In genomic region chr2:219001577-219002394, GRCh38 we compare ENCODE assay signal across 1 cellular context.
TF ChIP-seq lines count a peak whose summit lies in the region.

No MANE protein-coding gene starts in this region.

TF ChIP-seq in HepG2, 621 proteins besides CTCF, POLR2A, EP300 and RAD21 (continued from another document and continues in another):
- TF ChIP-seq, protein P1, sequence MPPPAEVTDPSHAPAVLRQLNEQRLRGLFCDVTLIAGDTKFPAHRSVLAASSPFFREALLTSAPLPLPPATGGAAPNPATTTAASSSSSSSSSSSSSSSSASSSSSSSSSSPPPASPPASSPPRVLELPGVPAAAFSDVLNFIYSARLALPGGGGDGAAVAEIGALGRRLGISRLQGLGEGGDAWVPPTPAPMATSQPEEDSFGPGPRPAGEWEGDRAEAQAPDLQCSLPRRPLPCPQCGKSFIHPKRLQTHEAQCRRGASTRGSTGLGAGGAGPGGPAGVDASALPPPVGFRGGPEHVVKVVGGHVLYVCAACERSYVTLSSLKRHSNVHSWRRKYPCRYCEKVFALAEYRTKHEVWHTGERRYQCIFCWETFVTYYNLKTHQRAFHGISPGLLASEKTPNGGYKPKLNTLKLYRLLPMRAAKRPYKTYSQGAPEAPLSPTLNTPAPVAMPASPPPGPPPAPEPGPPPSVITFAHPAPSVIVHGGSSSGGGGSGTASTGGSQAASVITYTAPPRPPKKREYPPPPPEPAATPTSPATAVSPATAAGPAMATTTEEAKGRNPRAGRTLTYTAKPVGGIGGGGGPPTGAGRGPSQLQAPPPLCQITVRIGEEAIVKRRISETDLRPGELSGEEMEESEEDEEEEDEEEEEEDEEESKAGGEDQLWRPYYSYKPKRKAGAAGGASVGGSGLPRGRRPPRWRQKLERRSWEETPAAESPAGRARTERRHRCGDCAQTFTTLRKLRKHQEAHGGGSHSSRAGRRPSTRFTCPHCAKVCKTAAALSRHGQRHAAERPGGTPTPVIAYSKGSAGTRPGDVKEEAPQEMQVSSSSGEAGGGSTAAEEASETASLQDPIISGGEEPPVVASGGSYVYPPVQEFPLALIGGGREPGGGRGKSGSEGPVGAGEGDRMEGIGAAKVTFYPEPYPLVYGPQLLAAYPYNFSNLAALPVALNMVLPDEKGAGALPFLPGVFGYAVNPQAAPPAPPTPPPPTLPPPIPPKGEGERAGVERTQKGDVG (CRISPR knock-in tag; IDR thresholded peaks at IDR 0.05; ENCODE audit: borderline replicate concordance), result no peak
- TF ChIP-seq ZNF235 (CRISPR knock-in tag; IDR thresholded peaks at IDR 0.05; ENCODE audit: borderline replicate concordance) (peak; percentile 92; the same call in 1 of the 2 replicates), PHF5A (CRISPR knock-in tag; IDR thresholded peaks at IDR 0.05; ENCODE audit: low read depth, unreplicated experiment) (no peak), SAFB2 (CRISPR knock-in tag; IDR thresholded peaks at IDR 0.05; ENCODE audit: borderline replicate concordance, low read depth) (peak; percentile 86; the same call in 1 of the 2 replicates), HINFP (CRISPR knock-in tag; IDR thresholded peaks at IDR 0.05; ENCODE audit: low read depth) (peak; percentile 27; the same call in 1 of the 2 replicates), ADNP (CRISPR knock-in tag; IDR thresholded peaks at IDR 0.05) (no peak), THAP11 (CRISPR knock-in tag; IDR thresholded peaks at IDR 0.05) (peak; percentile 65), ZBTB1 (CRISPR knock-in tag; IDR thresholded peaks at IDR 0.05; ENCODE audit: borderline replicate concordance) (no peak), RBFOX2 (IDR thresholded peaks at IDR 0.05; ENCODE audit: low read depth, low read length) (peak; percentile 65), SP4 (CRISPR knock-in tag; IDR thresholded peaks at IDR 0.05) (peak; percentile 79), ELF4 (CRISPR knock-in tag; IDR thresholded peaks at IDR 0.05; ENCODE audit: borderline replicate concordance) (no peak), ARNT (IDR thresholded peaks at IDR 0.05) (no peak), ZNF614 (CRISPR knock-in tag; IDR thresholded peaks at IDR 0.05; ENCODE audit: borderline replicate concordance) (no peak), ONECUT2 (CRISPR knock-in tag; IDR thresholded peaks at IDR 0.05) (no peak), ZFP41 (CRISPR knock-in tag; IDR thresholded peaks at IDR 0.05; ENCODE audit: borderline replicate concordance) (no peak), MTERF4 (CRISPR knock-in tag; IDR thresholded peaks at IDR 0.05) (0 out of 2 replicates have a peak, but pooled peaks have one; percentile 76), ESRRA (CRISPR knock-in tag; IDR thresholded peaks at IDR 0.05; ENCODE audit: low read depth) (peak; percentile 24; the same call in 1 of the 2 replicates), GATAD1 (CRISPR knock-in tag; IDR thresholded peaks at IDR 0.05) (0 out of 2 replicates have a peak, but pooled peaks have one; percentile 27), POGK (CRISPR knock-in tag; conservative IDR thresholded peaks at IDR 0.05) (no peak), KLF9 (CRISPR knock-in tag; IDR thresholded peaks at IDR 0.05; ENCODE audit: low read depth) (no peak), XBP1 (CRISPR knock-in tag; IDR thresholded peaks at IDR 0.05) (no peak), ZNF441 (CRISPR knock-in tag; IDR thresholded peaks at IDR 0.05; ENCODE audit: borderline replicate concordance) (peak; percentile 63; the same call in 1 of the 2 replicates), NAIF1 (CRISPR knock-in tag; IDR thresholded peaks at IDR 0.05; ENCODE audit: borderline replicate concordance) (no peak)
- TF ChIP-seq, protein P2, sequence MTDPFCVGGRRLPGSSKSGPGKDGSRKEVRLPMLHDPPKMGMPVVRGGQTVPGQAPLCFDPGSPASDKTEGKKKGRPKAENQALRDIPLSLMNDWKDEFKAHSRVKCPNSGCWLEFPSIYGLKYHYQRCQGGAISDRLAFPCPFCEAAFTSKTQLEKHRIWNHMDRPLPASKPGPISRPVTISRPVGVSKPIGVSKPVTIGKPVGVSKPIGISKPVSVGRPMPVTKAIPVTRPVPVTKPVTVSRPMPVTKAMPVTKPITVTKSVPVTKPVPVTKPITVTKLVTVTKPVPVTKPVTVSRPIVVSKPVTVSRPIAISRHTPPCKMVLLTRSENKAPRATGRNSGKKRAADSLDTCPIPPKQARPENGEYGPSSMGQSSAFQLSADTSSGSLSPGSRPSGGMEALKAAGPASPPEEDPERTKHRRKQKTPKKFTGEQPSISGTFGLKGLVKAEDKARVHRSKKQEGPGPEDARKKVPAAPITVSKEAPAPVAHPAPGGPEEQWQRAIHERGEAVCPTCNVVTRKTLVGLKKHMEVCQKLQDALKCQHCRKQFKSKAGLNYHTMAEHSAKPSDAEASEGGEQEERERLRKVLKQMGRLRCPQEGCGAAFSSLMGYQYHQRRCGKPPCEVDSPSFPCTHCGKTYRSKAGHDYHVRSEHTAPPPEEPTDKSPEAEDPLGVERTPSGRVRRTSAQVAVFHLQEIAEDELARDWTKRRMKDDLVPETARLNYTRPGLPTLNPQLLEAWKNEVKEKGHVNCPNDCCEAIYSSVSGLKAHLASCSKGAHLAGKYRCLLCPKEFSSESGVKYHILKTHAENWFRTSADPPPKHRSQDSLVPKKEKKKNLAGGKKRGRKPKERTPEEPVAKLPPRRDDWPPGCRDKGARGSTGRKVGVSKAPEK (CRISPR knock-in tag; IDR thresholded peaks at IDR 0.05; ENCODE audit: borderline replicate concordance), result peak; percentile 42; the same call in 1 of the 2 replicates
- TF ChIP-seq, protein P3, sequence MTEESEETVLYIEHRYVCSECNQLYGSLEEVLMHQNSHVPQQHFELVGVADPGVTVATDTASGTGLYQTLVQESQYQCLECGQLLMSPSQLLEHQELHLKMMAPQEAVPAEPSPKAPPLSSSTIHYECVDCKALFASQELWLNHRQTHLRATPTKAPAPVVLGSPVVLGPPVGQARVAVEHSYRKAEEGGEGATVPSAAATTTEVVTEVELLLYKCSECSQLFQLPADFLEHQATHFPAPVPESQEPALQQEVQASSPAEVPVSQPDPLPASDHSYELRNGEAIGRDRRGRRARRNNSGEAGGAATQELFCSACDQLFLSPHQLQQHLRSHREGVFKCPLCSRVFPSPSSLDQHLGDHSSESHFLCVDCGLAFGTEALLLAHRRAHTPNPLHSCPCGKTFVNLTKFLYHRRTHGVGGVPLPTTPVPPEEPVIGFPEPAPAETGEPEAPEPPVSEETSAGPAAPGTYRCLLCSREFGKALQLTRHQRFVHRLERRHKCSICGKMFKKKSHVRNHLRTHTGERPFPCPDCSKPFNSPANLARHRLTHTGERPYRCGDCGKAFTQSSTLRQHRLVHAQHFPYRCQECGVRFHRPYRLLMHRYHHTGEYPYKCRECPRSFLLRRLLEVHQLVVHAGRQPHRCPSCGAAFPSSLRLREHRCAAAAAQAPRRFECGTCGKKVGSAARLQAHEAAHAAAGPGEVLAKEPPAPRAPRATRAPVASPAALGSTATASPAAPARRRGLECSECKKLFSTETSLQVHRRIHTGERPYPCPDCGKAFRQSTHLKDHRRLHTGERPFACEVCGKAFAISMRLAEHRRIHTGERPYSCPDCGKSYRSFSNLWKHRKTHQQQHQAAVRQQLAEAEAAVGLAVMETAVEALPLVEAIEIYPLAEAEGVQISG (CRISPR knock-in tag; IDR thresholded peaks at IDR 0.05), result peak; percentile 61; the same call in 1 of the 2 replicates
- TF ChIP-seq, protein P4, sequence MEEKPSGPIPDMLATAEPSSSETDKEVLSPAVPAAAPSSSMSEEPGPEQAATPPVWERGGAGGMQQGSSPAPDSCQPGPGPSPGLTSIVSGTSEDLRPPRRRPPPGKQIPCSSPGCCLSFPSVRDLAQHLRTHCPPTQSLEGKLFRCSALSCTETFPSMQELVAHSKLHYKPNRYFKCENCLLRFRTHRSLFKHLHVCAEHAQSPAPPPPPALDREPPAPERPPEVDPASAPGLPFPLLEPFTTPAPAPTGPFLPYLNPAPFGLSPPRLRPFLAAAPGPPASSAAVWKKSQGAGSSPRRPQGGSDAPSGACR (CRISPR knock-in tag; IDR thresholded peaks at IDR 0.05), result peak; percentile 94
- TF ChIP-seq, protein P5, sequence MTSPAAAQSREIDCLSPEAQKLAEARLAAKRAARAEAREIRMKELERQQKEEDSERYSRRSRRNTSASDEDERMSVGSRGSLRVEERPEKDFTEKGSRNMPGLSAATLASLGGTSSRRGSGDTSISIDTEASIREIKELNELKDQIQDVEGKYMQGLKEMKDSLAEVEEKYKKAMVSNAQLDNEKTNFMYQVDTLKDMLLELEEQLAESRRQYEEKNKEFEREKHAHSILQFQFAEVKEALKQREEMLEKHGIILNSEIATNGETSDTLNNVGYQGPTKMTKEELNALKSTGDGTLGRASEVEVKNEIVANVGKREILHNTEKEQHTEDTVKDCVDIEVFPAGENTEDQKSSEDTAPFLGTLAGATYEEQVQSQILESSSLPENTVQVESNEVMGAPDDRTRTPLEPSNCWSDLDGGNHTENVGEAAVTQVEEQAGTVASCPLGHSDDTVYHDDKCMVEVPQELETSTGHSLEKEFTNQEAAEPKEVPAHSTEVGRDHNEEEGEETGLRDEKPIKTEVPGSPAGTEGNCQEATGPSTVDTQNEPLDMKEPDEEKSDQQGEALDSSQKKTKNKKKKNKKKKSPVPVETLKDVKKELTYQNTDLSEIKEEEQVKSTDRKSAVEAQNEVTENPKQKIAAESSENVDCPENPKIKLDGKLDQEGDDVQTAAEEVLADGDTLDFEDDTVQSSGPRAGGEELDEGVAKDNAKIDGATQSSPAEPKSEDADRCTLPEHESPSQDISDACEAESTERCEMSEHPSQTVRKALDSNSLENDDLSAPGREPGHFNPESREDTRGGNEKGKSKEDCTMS (CRISPR knock-in tag; conservative IDR thresholded peaks at IDR 0.05), result no peak
- TF ChIP-seq, protein P6, sequence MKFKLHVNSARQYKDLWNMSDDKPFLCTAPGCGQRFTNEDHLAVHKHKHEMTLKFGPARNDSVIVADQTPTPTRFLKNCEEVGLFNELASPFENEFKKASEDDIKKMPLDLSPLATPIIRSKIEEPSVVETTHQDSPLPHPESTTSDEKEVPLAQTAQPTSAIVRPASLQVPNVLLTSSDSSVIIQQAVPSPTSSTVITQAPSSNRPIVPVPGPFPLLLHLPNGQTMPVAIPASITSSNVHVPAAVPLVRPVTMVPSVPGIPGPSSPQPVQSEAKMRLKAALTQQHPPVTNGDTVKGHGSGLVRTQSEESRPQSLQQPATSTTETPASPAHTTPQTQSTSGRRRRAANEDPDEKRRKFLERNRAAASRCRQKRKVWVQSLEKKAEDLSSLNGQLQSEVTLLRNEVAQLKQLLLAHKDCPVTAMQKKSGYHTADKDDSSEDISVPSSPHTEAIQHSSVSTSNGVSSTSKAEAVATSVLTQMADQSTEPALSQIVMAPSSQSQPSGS (CRISPR knock-in tag; IDR thresholded peaks at IDR 0.05), result 0 out of 2 replicates have a peak, but pooled peaks have one; percentile 44
- TF ChIP-seq, protein P7, sequence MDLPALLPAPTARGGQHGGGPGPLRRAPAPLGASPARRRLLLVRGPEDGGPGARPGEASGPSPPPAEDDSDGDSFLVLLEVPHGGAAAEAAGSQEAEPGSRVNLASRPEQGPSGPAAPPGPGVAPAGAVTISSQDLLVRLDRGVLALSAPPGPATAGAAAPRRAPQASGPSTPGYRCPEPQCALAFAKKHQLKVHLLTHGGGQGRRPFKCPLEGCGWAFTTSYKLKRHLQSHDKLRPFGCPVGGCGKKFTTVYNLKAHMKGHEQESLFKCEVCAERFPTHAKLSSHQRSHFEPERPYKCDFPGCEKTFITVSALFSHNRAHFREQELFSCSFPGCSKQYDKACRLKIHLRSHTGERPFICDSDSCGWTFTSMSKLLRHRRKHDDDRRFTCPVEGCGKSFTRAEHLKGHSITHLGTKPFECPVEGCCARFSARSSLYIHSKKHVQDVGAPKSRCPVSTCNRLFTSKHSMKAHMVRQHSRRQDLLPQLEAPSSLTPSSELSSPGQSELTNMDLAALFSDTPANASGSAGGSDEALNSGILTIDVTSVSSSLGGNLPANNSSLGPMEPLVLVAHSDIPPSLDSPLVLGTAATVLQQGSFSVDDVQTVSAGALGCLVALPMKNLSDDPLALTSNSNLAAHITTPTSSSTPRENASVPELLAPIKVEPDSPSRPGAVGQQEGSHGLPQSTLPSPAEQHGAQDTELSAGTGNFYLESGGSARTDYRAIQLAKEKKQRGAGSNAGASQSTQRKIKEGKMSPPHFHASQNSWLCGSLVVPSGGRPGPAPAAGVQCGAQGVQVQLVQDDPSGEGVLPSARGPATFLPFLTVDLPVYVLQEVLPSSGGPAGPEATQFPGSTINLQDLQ (CRISPR knock-in tag; IDR thresholded peaks at IDR 0.05), result no peak
